In genomic region chr14:24037658-24038037, GRCh38 we compare ENCODE assay signal across 24 cellular contexts. TPM values are rescaled to one million over a fixed set of nuclear protein-coding genes. Genes with fewer than 3 reads are reported as not detected.
DNase-seq lines count a peak whose midpoint lies in the region; ATAC-seq, FAIRE-seq and TF ChIP-seq lines count a peak whose summit lies in the region.
"Had no signal": no experiment of that assay in that cellular context is flagged by ENCODE, and none has a peak within 500 bp of the region (broad histone marks: within the 10 kb centered on the region; RNA-seq: fewer than 3 reads in every experiment).

No MANE protein-coding gene starts in this region.

- no peak overlapping the region for H2BK120ac ChIP-seq in H9 (ENCODE audit: low read depth, low read length, poor library complexity, severe bottlenecking)

- H2BK5ac ChIP-seq in H9 (ENCODE audit: insufficient read length, low read length) = no peak overlapping the region

- no peaks in the 10 kb centered on the region for H4K20me1 ChIP-seq in GM23338 (replicated peaks; ENCODE audit: insufficient read depth)
- H4K20me1 ChIP-seq in H9 (ENCODE audit: control insufficient read depth, insufficient read depth, insufficient read length) = no peaks in the 10 kb centered on the region

- H3K27ac ChIP-seq in GM23338 (ENCODE audit: low read depth) (no peak overlapping the region), ascending aorta (peak overlapping the region; percentile 58 to 89), pancreas (no peak overlapping the region), H9 (ENCODE audit: insufficient read length, low read depth, low read length) (no peak overlapping the region)
- H3K27ac ChIP-seq: foreskin keratinocyte, neutrophil, SJSA1 had no signal

- peaks cover 5% of the 10 kb centered on the region for H3K23me2 ChIP-seq in H9 (ENCODE audit: insufficient read length, low read depth, low read length, poor library complexity, severe bottlenecking)

- H3T11ph ChIP-seq in H9 (ENCODE audit: low read length) = no peak overlapping the region

- H3K9me3 Mint-ChIP-seq in GM23338 (peaks cover 5% of the 10 kb centered on the region; the same call in 1 of the 3 replicates), H9 (peaks cover 1 to 7% of the 10 kb centered on the region in 2 experiments; a peak in 4 of 5 replicates)
- no peaks in the 10 kb centered on the region for H3K9me3 Mint-ChIP-seq in activated T-cell treated with anti-CD3 and anti-CD28 coated beads, Interleukin-2, amount 50 U/mL, for 72 hours
- H3K9me3 Mint-ChIP-seq: type B pancreatic cell had no signal

- no peak overlapping the region for H2BK15ac ChIP-seq in H9 (ENCODE audit: low read depth, low read length)

- WGBS in pancreas, 2 donors = 60 to 62% methylated on average over 14 of the region's 14 CpGs
- no CpG with 5 or more reads among the region's 14 CpGs for WGBS in H9 (ENCODE audit: extremely low coverage, insufficient read length, low lambda C conversion rate)

- no peak overlapping the region for H3K56ac ChIP-seq in H9 (ENCODE audit: insufficient read length, low read depth, low read length)

- no peak overlapping the region for H4K91ac ChIP-seq in H9 (ENCODE audit: insufficient read length, low read depth, low read length)

- no peak overlapping the region for H2AK5ac ChIP-seq in H9 (ENCODE audit: insufficient read length, low read length)

- H3K9me3 ChIP-seq in ascending aorta = peaks cover 0 to under 1% of the 10 kb centered on the region in 2 donors
- no peaks in the 10 kb centered on the region for H3K9me3 ChIP-seq in pancreas
- H3K9me3 ChIP-seq in H9 (ENCODE audit: control insufficient read depth, low read depth, low read length) = no peaks in the 10 kb centered on the region
- H3K9me3 ChIP-seq: neutrophil, SJSA1 had no signal

- H2AFZ ChIP-seq in GM23338 (no peak overlapping the region; the same call in 1 of the 2 replicates), H9 (ENCODE audit: low read length) (no peak overlapping the region)

- H3K36me3 Mint-ChIP-seq in GM23338 (ENCODE audit: low read depth) (peaks cover 2% of the 10 kb centered on the region; the same call in 1 of the 3 replicates), H9 (ENCODE audit: insufficient read depth in 1 of 3, low read depth in 3 of 3) (no peaks in the 10 kb centered on the region)
- no peaks in the 10 kb centered on the region for H3K36me3 Mint-ChIP-seq in activated T-cell treated with anti-CD3 and anti-CD28 coated beads, Interleukin-2, amount 50 U/mL, for 72 hours (ENCODE audit: insufficient read depth in 2 of 2)
- H3K36me3 Mint-ChIP-seq: type B pancreatic cell had no signal

- intact Hi-C loops in ascending aorta (cut with DNase I) = loop anchor here (2.0 kb wide), 1 partner anchor 49 kb away; the partner anchor contains the start of gene DHRS4L2
- intact Hi-C loops in pancreas (cut with DNase I) = no loop called here

- no peak overlapping the region for H2BK12ac ChIP-seq in H9 (ENCODE audit: insufficient read length, low read depth, low read length)

- H3K27ac Mint-ChIP-seq in GM23338 (no peak overlapping the region), H9 (no peak overlapping the region)
- no peak overlapping the region for H3K27ac Mint-ChIP-seq in activated T-cell treated with anti-CD3 and anti-CD28 coated beads, Interleukin-2, amount 50 U/mL, for 72 hours
- H3K27ac Mint-ChIP-seq: type B pancreatic cell had no signal

- H3K36me3 ChIP-seq in GM23338 (ENCODE audit: insufficient read depth) (no peaks in the 10 kb centered on the region), ascending aorta (no peaks in the 10 kb centered on the region), pancreas (no peaks in the 10 kb centered on the region)
- H3K36me3 ChIP-seq: cardiac muscle cell, lower lobe of right lung, neutrophil, SJSA1 had no signal

- 0 out of 2 replicates have a peak, but pooled peaks cover 4% of the 10 kb centered on the region for H3K27me3 ChIP-seq in GM23338 (ENCODE audit: insufficient read depth)
- no peaks in the 10 kb centered on the region for H3K27me3 ChIP-seq in ascending aorta
- H3K27me3 ChIP-seq in pancreas = no peaks in the 10 kb centered on the region
- no peaks in the 10 kb centered on the region for H3K27me3 ChIP-seq in H9 (ENCODE audit: insufficient read depth, low read length)
- H3K27me3 ChIP-seq: cardiac muscle cell, hepatocyte, neutrophil, SJSA1 had no signal

- no peak overlapping the region for H3K4me2 ChIP-seq in GM23338
- H3K4me2 ChIP-seq in H9 (ENCODE audit: insufficient read depth, insufficient read length, low read length) = no peak overlapping the region

- no peaks in the 10 kb centered on the region for H3F3A ChIP-seq in GM23338 (replicated peaks; ENCODE audit: low read depth)

- ATAC-seq in GM23338 (no peak), pancreas (no peak)
- ATAC-seq in activated T-cell treated with anti-CD3 and anti-CD28 coated beads, Interleukin-2, amount 50 U/mL, for 72 hours (replicated peaks in 1 of 2) = no peak
- ATAC-seq: foreskin keratinocyte, lower lobe of right lung, PC-3 had no signal

- H3K4me3 ChIP-seq in GM23338 (no peak overlapping the region), ascending aorta (no peak overlapping the region), pancreas (no peak overlapping the region)
- H3K4me3 ChIP-seq: cardiac muscle cell, hepatocyte, SJSA1 had no signal

- H3K79me2 ChIP-seq in GM23338 (replicated peaks; ENCODE audit: insufficient read depth) (no peaks in the 10 kb centered on the region), H9 (ENCODE audit: insufficient read depth, low read length) (no peaks in the 10 kb centered on the region)
- H3K79me2 ChIP-seq: hepatocyte had no signal

- no peak overlapping the region for H3K9ac ChIP-seq in H9 (ENCODE audit: extremely low read depth, insufficient read length, low read length)

- H3K79me1 ChIP-seq in H9 (ENCODE audit: insufficient read depth, low read depth, low read length, poor library complexity, severe bottlenecking) = no peaks in the 10 kb centered on the region

- no peak for FAIRE-seq in pancreas (lab: Jason Lieb, UNC)
- FAIRE-seq: islet of Langerhans had no signal

- H4K8ac ChIP-seq in H9 (replicated peaks; ENCODE audit: insufficient read length, low read depth, low read length) = no peak overlapping the region

- no peak overlapping the region for H3K14ac ChIP-seq in H9 (ENCODE audit: insufficient read depth, low read length)

- H3K4ac ChIP-seq in H9 (ENCODE audit: low read depth, low read length) = no peak overlapping the region

- H3K4me1 Mint-ChIP-seq in GM23338 (peaks cover 10% of the 10 kb centered on the region; the same call in 2 of the 3 replicates), H9 (peaks cover 11 to 16% of the 10 kb centered on the region in 2 experiments)
- peaks cover 14% of the 10 kb centered on the region for H3K4me1 Mint-ChIP-seq in activated T-cell treated with anti-CD3 and anti-CD28 coated beads, Interleukin-2, amount 50 U/mL, for 72 hours (ENCODE audit: low read depth)

- TF ChIP-seq CTCF in GM23338 (conservative IDR thresholded peaks at IDR 0.05; ENCODE audit: low read depth in 2 of 2) (no peak), ascending aorta (IDR thresholded peaks at IDR 0.05) (no peak), pancreas (IDR thresholded peaks at IDR 0.05) (no peak), H9 (conservative IDR thresholded peaks at IDR 0.05) (no peak)

- DNase-seq in COR-L47 (lab: John Stamatoyannopoulos, UW) = peak; percentile 75
- peak; percentile 40 for DNase-seq in GM23338 (ENCODE audit: low spot score)
- no peak for DNase-seq in ascending aorta (ENCODE audit: low spot score in 2 of 2)
- DNase-seq in pancreas = peak in 4 of 6 donors; percentile 59 to 79 (median 65)
- no peak for DNase-seq in H9
- DNase-seq in activated T-cell treated with anti-CD3 and anti-CD28 coated beads, Interleukin-2, amount 50 U/mL, for 72 hours = no peak
- DNase-seq in middle frontal gyrus (ENCODE audit: extremely low spot score, low spot score) = no peak
- DNase-seq in amniotic stem cell (lab: John Stamatoyannopoulos, UW) = no peak
- DNase-seq: activated CD4-positive, alpha-beta T cell treated with anti-CD3 and anti-CD28 coated beads, Interleukin-2, amount 50 U/mL, for 4 hours; erythroblast; foreskin keratinocyte; GDM1; KG1; lower lobe of right lung; PC-3; stimulated activated CD4-positive, alpha-beta T cell treated with anti-CD3 and anti-CD28 coated beads, Interleukin-4, amount 100 ng/mL, for 24 hours; stimulated activated naive CD8-positive, alpha-beta T cell treated with anti-CD3 and anti-CD28 coated beads, Interleukin-15, amount 100 ng/mL, for 72 hours had no signal

- no peaks in the 10 kb centered on the region for H3K9me2 ChIP-seq in GM23338 (ENCODE audit: insufficient read depth)

- H3K18ac ChIP-seq in H9 (ENCODE audit: insufficient read length, low read depth, low read length) = no peak overlapping the region

- no peak overlapping the region for H3K23ac ChIP-seq in H9 (ENCODE audit: insufficient read length, low read depth, low read length)

- H3K27me3 Mint-ChIP-seq in GM23338 (ENCODE audit: insufficient read depth, low read depth, poor library complexity) = peaks cover 3% of the 10 kb centered on the region
- H3K27me3 Mint-ChIP-seq in H9 (ENCODE audit: low read depth) = peaks cover 10% of the 10 kb centered on the region
- no peaks in the 10 kb centered on the region for H3K27me3 Mint-ChIP-seq in activated T-cell treated with anti-CD3 and anti-CD28 coated beads, Interleukin-2, amount 50 U/mL, for 72 hours (ENCODE audit: low read depth)

- H3K4me1 ChIP-seq in GM23338 (ENCODE audit: insufficient read depth) = 0 out of 2 replicates have a peak, but pooled peaks cover 3% of the 10 kb centered on the region
- peaks cover 0 to 2% of the 10 kb centered on the region in 2 donors for H3K4me1 ChIP-seq in ascending aorta
- H3K4me1 ChIP-seq in pancreas = peaks cover 0 to 9% (median 0%) of the 10 kb centered on the region in 3 donors
- no peaks in the 10 kb centered on the region for H3K4me1 ChIP-seq in H9 (ENCODE audit: insufficient read depth, low read length)
- H3K4me1 ChIP-seq: foreskin keratinocyte had no signal

- no peak overlapping the region for H4K5ac ChIP-seq in H9 (ENCODE audit: insufficient read length, low read depth, low read length)

- H2BK20ac ChIP-seq in H9 (ENCODE audit: low read depth, low read length, poor library complexity, severe bottlenecking) = no peak overlapping the region

- H3K4me3 Mint-ChIP-seq in GM23338 (no peak overlapping the region), H9 (no peak overlapping the region)
- no peak overlapping the region for H3K4me3 Mint-ChIP-seq in activated T-cell treated with anti-CD3 and anti-CD28 coated beads, Interleukin-2, amount 50 U/mL, for 72 hours

RNA-seq across cellular contexts. Expression of gene CARMIL3, which starts 14.2 kb away (rescaled TPM):
- 9.7 and 11.8 TPM in 2 replicates for total RNA-seq in GM23338 (2014; rRNA removed; shearing (Covaris generic))
- polyA plus RNA-seq in GM23338 (2016; fragmentation: Nextera tagmentation; extraction: Ambion mirVana) (3.7 and 3.8 TPM in 2 replicates), pancreas (1 to 10 TPM; 2.7 to 4.0 TPM)
- total RNA-seq in ascending aorta (not detected), pancreas (under 1 TPM; 0.31 to 1.00 (median 0.71) TPM), H9 (2021) (4.7 and 5.8 TPM in 2 replicates)
- 1 to 10 TPM; 1.9 to 2.1 TPM for total RNA-seq in activated T-cell treated with anti-CD3 and anti-CD28 coated beads, Interleukin-2, amount 50 U/mL, for 72 hours
- total RNA-seq: PC-3, SJSA1, smooth muscle cell had no signal
- polyA plus RNA-seq: hepatocyte, smooth muscle cell had no signal

RNA-seq across cellular contexts. Expression of gene CPNE6, which starts 33.7 kb away (rescaled TPM):
- not detected in 2 replicates for total RNA-seq in GM23338 (2014; rRNA removed; shearing (Covaris generic))
- polyA plus RNA-seq in GM23338 (2016; fragmentation: Nextera tagmentation; extraction: Ambion mirVana) = 0.16 TPM in 1 of 2 replicates, not detected in the other
- total RNA-seq in ascending aorta = not detected
- not detected for total RNA-seq in pancreas
- polyA plus RNA-seq in pancreas = under 1 TPM in 1 of 2 donors, not detected in 1; 0.07 TPM
- total RNA-seq in H9 (2021) = not detected in 2 replicates
- under 1 TPM; 0.12 to 0.14 TPM for total RNA-seq in activated T-cell treated with anti-CD3 and anti-CD28 coated beads, Interleukin-2, amount 50 U/mL, for 72 hours
- total RNA-seq: foreskin keratinocyte, hepatocyte, lower lobe of right lung, PC-3, SJSA1, smooth muscle cell had no signal
- polyA plus RNA-seq: foreskin keratinocyte, hepatocyte, smooth muscle cell had no signal

RNA-seq across cellular contexts. Expression of gene DHRS4L2, which starts 48.9 kb away (rescaled TPM):
- 6.2 and 6.7 TPM in 2 replicates for total RNA-seq in GM23338 (2014; rRNA removed; shearing (Covaris generic))
- polyA plus RNA-seq in GM23338 (2016; fragmentation: Nextera tagmentation; extraction: Ambion mirVana) (12.9 and 14.3 TPM in 2 replicates), pancreas (10 to 100 TPM; 20.2 to 35.0 TPM)
- total RNA-seq in ascending aorta (31.5 TPM), pancreas (10 to 100 TPM; 10.3 to 16.2 (median 11.5) TPM), H9 (2021) (9.7 and 10.2 TPM in 2 replicates)
- total RNA-seq in activated T-cell treated with anti-CD3 and anti-CD28 coated beads, Interleukin-2, amount 50 U/mL, for 72 hours = 10 to 100 TPM; 24.7 to 27.2 TPM

RNA-seq across cellular contexts. Expression of gene PCK2, which starts 56.5 kb away (rescaled TPM):
- total RNA-seq in GM23338 (2014; rRNA removed; shearing (Covaris generic)) = 103 and 112 TPM in 2 replicates
- polyA plus RNA-seq in GM23338 (2016; fragmentation: Nextera tagmentation; extraction: Ambion mirVana) (53.5 and 57.9 TPM in 2 replicates), pancreas (10 to 100 TPM; 12.8 to 20.3 TPM)
- total RNA-seq in ascending aorta (26.1 TPM), pancreas (100 to 1,000 TPM in 1 of 6 donors, 10 to 100 TPM in 5; 18.6 to 146 (median 23.1) TPM), H9 (2021) (48.9 and 50.2 TPM in 2 replicates)
- total RNA-seq in activated T-cell treated with anti-CD3 and anti-CD28 coated beads, Interleukin-2, amount 50 U/mL, for 72 hours = 100 to 1,000 TPM; 161 to 180 TPM

Comparison
In these comparisons a context has a peak if more than half of its experiments do, and no peak if none do; other contexts are left out.
1. DNase-seq: peak in COR-L47 (single experiment), GM23338 (single experiment) and pancreas (4 of 6); none in ascending aorta (0 of 2), H9 (single experiment), activated T-cell treated with anti-CD3 and anti-CD28 coated beads, Interleukin-2, amount 50 U/mL, for 72 hours (0 of 2), middle frontal gyrus (single experiment) and amniotic stem cell (single experiment).
2. H3K27ac ChIP-seq: peak in ascending aorta (2 of 2); none in GM23338 (single experiment), pancreas (0 of 4) and H9 (single experiment).